ENCODE assay signal across 10 cellular contexts in genomic region chr17:7405882-7406825, GRCh38. TPM values are rescaled to one million over a fixed set of nuclear protein-coding genes. Genes with fewer than 3 reads are reported as not detected.
DNase-seq lines count a peak whose midpoint lies in the region; ATAC-seq, FAIRE-seq and TF ChIP-seq lines count a peak whose summit lies in the region.
"Had no signal": no experiment of that assay in that cellular context is flagged by ENCODE, and none has a peak within 500 bp of the region (broad histone marks: within the 10 kb centered on the region; RNA-seq: fewer than 3 reads in every experiment).

No MANE protein-coding gene starts in this region.

- CTCF ChIA-PET in activated naive CD4-positive, alpha-beta T cell treated with anti-CD3 and anti-CD28 coated beads, Interleukin-2, amount 10 ng/mL, durations not matched to agents 7 days and 5 days (lab: Charles Lee), result interaction anchor here (0.6 to 1.3 kb wide), 2 partner anchors 82 to 155 kb away, joined by 3 to 4 read pairs; no protein-coding TSS in a partner anchor

- H3K4me3 ChIP-seq in adipocyte (ENCODE audit: low read length) (peak overlapping the region; percentile 84), left lung (peak overlapping the region; percentile 59 to 61), tibial artery (peak overlapping the region; percentile 61 to 74)

- ATAC-seq in left lung, result no peak

- H3K9ac ChIP-seq in adipocyte (ENCODE audit: low read length), result peak overlapping the region; percentile 82

- H3K36me3 ChIP-seq in adipocyte (ENCODE audit: control insufficient read depth, insufficient read depth, low read length, severe bottlenecking) (peaks cover 21% of the 10 kb centered on the region), left lung (no peaks in the 10 kb centered on the region), tibial artery (peaks cover 10 to 30% (median 12%) of the 10 kb centered on the region in 3 donors)

- TF ChIP-seq CTCF in left lung (IDR thresholded peaks at IDR 0.05) (no peak), tibial artery (IDR thresholded peaks at IDR 0.05) (no peak)

- FAIRE-seq in frontal cortex (lab: Jason Lieb, UNC), result no peak

- peak overlapping the region; percentile 68 for H3K4me3 Mint-ChIP-seq in activated naive CD4-positive, alpha-beta T cell treated with anti-CD3 and anti-CD28 coated beads, Interleukin-2, amount 10 ng/mL, durations not matched to agents 7 days and 5 days

- H3K4me1 ChIP-seq in adipocyte (ENCODE audit: control insufficient read depth, insufficient read depth, low read length) (peaks cover 13% of the 10 kb centered on the region), left lung (peaks cover 7 to 26% of the 10 kb centered on the region in 2 donors), tibial artery (peaks cover 0 to 33% (median 24%) of the 10 kb centered on the region in 4 donors)

- DNase-seq in activated naive CD4-positive, alpha-beta T cell treated with anti-CD3 and anti-CD28 coated beads, Interleukin-2, amount 10 ng/mL, durations not matched to agents 7 days and 5 days, result no peak
- no peak for DNase-seq in activated naive CD4-positive, alpha-beta T cell (lab: John Stamatoyannopoulos, UW)
- DNase-seq in adipocyte (ENCODE audit: low read depth) (no peak), left lung (no peak), tibial artery (no peak), frontal cortex (ENCODE audit: low spot score in 2 of 2) (no peak), NK-92 (lab: John Stamatoyannopoulos, UW; ENCODE audit: unreplicated experiment) (no peak), Ammon's horn (ENCODE audit: low spot score) (no peak)

- H3K4me1 Mint-ChIP-seq in activated naive CD4-positive, alpha-beta T cell treated with anti-CD3 and anti-CD28 coated beads, Interleukin-2, amount 10 ng/mL, durations not matched to agents 7 days and 5 days, result peaks cover 22% of the 10 kb centered on the region

- peaks cover 5% of the 10 kb centered on the region for H3K36me3 Mint-ChIP-seq in activated naive CD4-positive, alpha-beta T cell treated with anti-CD3 and anti-CD28 coated beads, Interleukin-2, amount 10 ng/mL, durations not matched to agents 7 days and 5 days

- no peaks in the 10 kb centered on the region for H3K9me3 Mint-ChIP-seq in activated naive CD4-positive, alpha-beta T cell treated with anti-CD3 and anti-CD28 coated beads, Interleukin-2, amount 10 ng/mL, durations not matched to agents 7 days and 5 days

- H3K27ac Mint-ChIP-seq in activated naive CD4-positive, alpha-beta T cell treated with anti-CD3 and anti-CD28 coated beads, Interleukin-2, amount 10 ng/mL, durations not matched to agents 7 days and 5 days, result peak overlapping the region; percentile 40

- no peaks in the 10 kb centered on the region for H3K9me3 ChIP-seq in adipocyte (ENCODE audit: control insufficient read depth, low read length)
- no peaks in the 10 kb centered on the region for H3K9me3 ChIP-seq in left lung
- H3K9me3 ChIP-seq in tibial artery, result no peaks in the 10 kb centered on the region

- intact Hi-C loops in left lung (cut with DNase I), result no loop called here
- intact Hi-C loops in tibial artery (cut with DNase I; ENCODE audit: low total_unique reads), result no loop called here

- peaks cover 59% of the 10 kb centered on the region for H3K27me3 Mint-ChIP-seq in activated naive CD4-positive, alpha-beta T cell treated with anti-CD3 and anti-CD28 coated beads, Interleukin-2, amount 10 ng/mL, durations not matched to agents 7 days and 5 days

- H3K27ac ChIP-seq in left lung (no peak overlapping the region), tibial artery (peak overlapping the region; percentile 88 to 90)
- H3K27ac ChIP-seq: HL-60 had no signal

- no peaks in the 10 kb centered on the region for H3K27me3 ChIP-seq in adipocyte (replicated peaks; ENCODE audit: control insufficient read depth, insufficient read depth, low read length)
- peaks cover 0 to 37% of the 10 kb centered on the region in 2 donors for H3K27me3 ChIP-seq in left lung
- no peaks in the 10 kb centered on the region for H3K27me3 ChIP-seq in tibial artery

RNA-seq across cellular contexts. Expression of gene NLGN2, which starts 1.5 kb away (rescaled TPM):
- total RNA-seq in left lung, result 10 to 100 TPM; 14.8 to 20.1 TPM
- total RNA-seq in frontal cortex, result 8.2 TPM

RNA-seq across cellular contexts. Expression of gene TMEM256, which starts 2.3 kb away (rescaled TPM):
- total RNA-seq in left lung (10 to 100 TPM; 50.7 to 56.0 TPM), frontal cortex (80.3 TPM)

RNA-seq across cellular contexts. Expression of gene PLSCR3, which starts 11.8 kb away (rescaled TPM):
- 10 to 100 TPM; 42.0 to 42.7 TPM for total RNA-seq in left lung
- total RNA-seq in frontal cortex, result 10.6 TPM

RNA-seq across cellular contexts. Expression of gene SPEM1, which starts 14.0 kb away (rescaled TPM):
- not detected for total RNA-seq in left lung
- total RNA-seq in frontal cortex, result not detected
- total RNA-seq: mononuclear cell had no signal

RNA-seq across cellular contexts. Expression of gene SPEM2, which starts 19.3 kb away (rescaled TPM):
- total RNA-seq in left lung, result not detected
- total RNA-seq in frontal cortex, result not detected
- total RNA-seq: mononuclear cell had no signal

Comparison
In these comparisons a context has a peak if more than half of its experiments do, and no peak if none do; other contexts are left out.
1. H3K27ac ChIP-seq: peak in tibial artery (2 of 2); none in left lung (0 of 2).
2. Peak in every context shown above with its lines, with median percentiles within 50 percentile points of each other: H3K4me3 ChIP-seq.